ENCODE assay signal across 22 cellular contexts in genomic region chr14:32629146-32629545, GRCh38.
DNase-seq lines count a peak whose midpoint lies in the region; ATAC-seq and TF ChIP-seq lines count a peak whose summit lies in the region.
"Had no signal": no experiment of that assay in that cellular context is flagged by ENCODE, and none has a peak within 500 bp of the region (broad histone marks: within the 10 kb centered on the region; RNA-seq: fewer than 3 reads in every experiment).

No MANE protein-coding gene starts in this region.

- ATAC-seq in HG03460 (IDR thresholded peaks at IDR 0.05; ENCODE audit: unreplicated experiment) (no peak), GM18498 (IDR thresholded peaks at IDR 0.05; ENCODE audit: unreplicated experiment) (no peak)
- ATAC-seq: CD8-positive, alpha-beta T cell had no signal

- no peaks in the 10 kb centered on the region for H3K79me2 ChIP-seq in ACC112 (ENCODE audit: control insufficient read depth, insufficient read depth, low read length, unreplicated experiment)

- TF ChIP-seq CTCF in fibroblast of mammary gland (conservative IDR thresholded peaks at IDR 0.05; ENCODE audit: control insufficient read depth, insufficient read depth, low read depth, low read length), result no peak

- H3K27ac ChIP-seq in ACC112 (ENCODE audit: low read depth, low read length) (no peak overlapping the region), caudate nucleus (ENCODE audit: low read depth, low read length) (peak overlapping the region; percentile 8)
- H3K27ac ChIP-seq: C4-2B, PC-9, SK-N-MC had no signal

- CTCF ChIA-PET in HEK293T (lab: Yijun Ruan, JAX), result interaction anchor here (0.6 kb wide), 1 partner anchor 13 kb away, joined by 3 read pairs; no protein-coding TSS in a partner anchor

- DNase-seq in HEK293T (ENCODE audit: extremely low spot score) (no peak), caudate nucleus (lab: John Stamatoyannopoulos, UW) (no peak), fibroblast of mammary gland (ENCODE audit: low read depth) (peak; percentile 36), GOT3 (lab: John Stamatoyannopoulos, UW) (no peak), RKO (ENCODE audit: low spot score) (no peak)
- DNase-seq: CD8-positive, alpha-beta T cell; DMS 273 treated with DMSO at 0.1 percent for 48 hours; DMS79 treated with DMSO at 0.1 percent for 48 hours; GF-D8; KBM-7; MG63; NCI-H2081 treated with DMSO at 0.1 percent for 48 hours; NCI-H2171; NCI-H748 treated with DMSO at 0.1 percent for 48 hours; PC-9; RPMI8226; SHP77 had no signal

- peak overlapping the region; percentile 82 for H2AFZ ChIP-seq in ACC112 (ENCODE audit: low read length, unreplicated experiment)
- H2AFZ ChIP-seq: PC-9 had no signal

- H3K4me3 ChIP-seq in ACC112 (ENCODE audit: low read depth, low read length) (peak overlapping the region; percentile 34; the same call in 1 of the 2 replicates), fibroblast of mammary gland (ENCODE audit: control insufficient read depth, low read depth, low read length) (no peak overlapping the region)
- H3K4me3 ChIP-seq: MG63, PC-9, SK-N-MC had no signal

- POLR2A ChIA-PET in HEK293T (lab: Yijun Ruan, JAX), result interaction anchor here (0.7 kb wide), 1 partner anchor 1014 kb away, joined by 3 read pairs; no protein-coding TSS in a partner anchor

- H3K27me3 ChIP-seq in ACC112 (ENCODE audit: insufficient read depth, low read length), result no peaks in the 10 kb centered on the region
- H3K27me3 ChIP-seq: MG63 had no signal

- H3K36me3 ChIP-seq in ACC112 (ENCODE audit: insufficient read depth, low read length), result no peaks in the 10 kb centered on the region
- H3K36me3 ChIP-seq: MG63 had no signal

- H3K4me1 ChIP-seq in ACC112 (ENCODE audit: control insufficient read depth, insufficient read depth, low read length, unreplicated experiment), result peaks cover 13% of the 10 kb centered on the region

TF ChIP-seq in HEK293T, 16 proteins besides CTCF, POLR2A, EP300 and RAD21:
- TF ChIP-seq LEF1 (IDR thresholded peaks at IDR 0.05; ENCODE audit: borderline replicate concordance) (no peak), NFRKB (IDR thresholded peaks at IDR 0.05) (no peak), ARNT (IDR thresholded peaks at IDR 0.05) (no peak), ZNF384 (IDR thresholded peaks at IDR 0.05) (peak; percentile 59), ELF4 (IDR thresholded peaks at IDR 0.05) (no peak), TARDBP (IDR thresholded peaks at IDR 0.05) (no peak), SUZ12 (IDR thresholded peaks at IDR 0.05) (no peak)
